In the genomic region with DNA sequence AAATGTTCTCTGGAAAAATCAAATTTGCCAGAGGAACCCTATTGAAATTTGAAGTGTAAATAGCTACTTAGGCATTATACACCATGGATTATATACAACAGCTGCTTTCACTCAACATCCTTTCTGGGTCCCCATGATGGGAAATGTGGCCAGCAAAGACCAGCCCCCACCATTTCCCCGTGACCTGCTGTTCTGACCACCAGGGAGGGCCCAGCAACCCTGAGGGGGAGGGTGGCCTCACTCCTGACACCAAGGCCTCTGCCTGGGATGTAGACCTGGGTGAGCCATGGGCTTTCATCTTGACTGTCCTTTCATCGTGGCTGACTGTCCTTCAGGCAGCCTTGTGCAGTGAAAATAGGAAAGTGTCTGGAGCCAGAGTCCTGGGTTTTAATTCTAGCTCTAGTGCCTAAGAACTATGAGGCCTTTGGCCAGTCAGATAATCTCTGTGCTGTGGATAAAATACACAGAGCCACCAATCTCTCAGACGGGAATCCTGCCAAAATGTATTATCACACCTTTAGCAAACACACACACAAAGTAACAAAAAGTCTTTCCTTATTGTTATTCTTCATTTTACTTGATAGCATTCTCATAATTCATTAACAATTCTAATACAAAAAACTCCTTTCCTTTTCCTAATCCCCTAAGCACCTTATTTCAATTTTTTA, we compare ENCODE assay signal across 1 cellular context.
TF ChIP-seq lines count a peak whose summit lies in the region.

No MANE protein-coding gene starts in this region.

TF ChIP-seq in HepG2, 621 proteins besides CTCF, POLR2A, EP300 and RAD21:
- TF ChIP-seq ZNF788 (CRISPR knock-in tag; IDR thresholded peaks at IDR 0.05; ENCODE audit: borderline replicate concordance) = no peak
- no peak for TF ChIP-seq ZNF124 (CRISPR knock-in tag; IDR thresholded peaks at IDR 0.05)
- no peak for TF ChIP-seq ZNF337 (CRISPR knock-in tag; IDR thresholded peaks at IDR 0.05; ENCODE audit: borderline replicate concordance, low read depth)
- TF ChIP-seq, protein P1, sequence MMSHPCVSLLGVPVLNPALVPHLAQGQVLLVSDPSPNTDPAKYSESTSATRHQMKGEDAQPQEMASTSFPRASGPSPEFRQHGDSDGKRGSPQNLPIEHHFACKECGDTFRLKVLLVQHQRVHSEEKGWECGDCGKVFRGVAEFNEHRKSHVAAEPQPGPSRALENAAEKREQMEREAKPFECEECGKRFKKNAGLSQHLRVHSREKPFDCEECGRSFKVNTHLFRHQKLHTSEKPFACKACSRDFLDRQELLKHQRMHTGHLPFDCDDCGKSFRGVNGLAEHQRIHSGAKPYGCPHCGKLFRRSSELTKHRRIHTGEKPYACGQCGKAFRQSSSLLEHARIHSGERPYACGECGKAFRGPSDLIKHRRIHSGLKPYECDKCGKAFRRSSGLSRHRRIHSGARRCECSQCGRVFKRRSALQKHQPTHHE (CRISPR knock-in tag; IDR thresholded peaks at IDR 0.05; ENCODE audit: borderline replicate concordance) = no peak
- TF ChIP-seq FOXJ3 (CRISPR knock-in tag; IDR thresholded peaks at IDR 0.05; ENCODE audit: borderline replicate concordance) = no peak
- TF ChIP-seq, protein P2, sequence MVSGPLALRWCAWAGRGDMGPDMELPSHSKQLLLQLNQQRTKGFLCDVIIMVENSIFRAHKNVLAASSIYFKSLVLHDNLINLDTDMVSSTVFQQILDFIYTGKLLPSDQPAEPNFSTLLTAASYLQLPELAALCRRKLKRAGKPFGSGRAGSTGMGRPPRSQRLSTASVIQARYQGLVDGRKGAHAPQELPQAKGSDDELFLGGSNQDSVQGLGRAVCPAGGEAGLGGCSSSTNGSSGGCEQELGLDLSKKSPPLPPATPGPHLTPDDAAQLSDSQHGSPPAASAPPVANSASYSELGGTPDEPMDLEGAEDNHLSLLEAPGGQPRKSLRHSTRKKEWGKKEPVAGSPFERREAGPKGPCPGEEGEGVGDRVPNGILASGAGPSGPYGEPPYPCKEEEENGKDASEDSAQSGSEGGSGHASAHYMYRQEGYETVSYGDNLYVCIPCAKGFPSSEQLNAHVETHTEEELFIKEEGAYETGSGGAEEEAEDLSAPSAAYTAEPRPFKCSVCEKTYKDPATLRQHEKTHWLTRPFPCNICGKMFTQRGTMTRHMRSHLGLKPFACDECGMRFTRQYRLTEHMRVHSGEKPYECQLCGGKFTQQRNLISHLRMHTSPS (CRISPR knock-in tag; IDR thresholded peaks at IDR 0.05; ENCODE audit: low read depth) = no peak
